ENCODE assay signal across 1 cellular context in genomic region chr12:118055865-118056773, GRCh38.
TF ChIP-seq lines count a peak whose summit lies in the region.

No MANE protein-coding gene starts in this region.

TF ChIP-seq in HepG2, 621 proteins besides CTCF, POLR2A, EP300 and RAD21 (continued from another document and continues in another):
- no peak for TF ChIP-seq HMGXB3 (CRISPR knock-in tag; IDR thresholded peaks at IDR 0.05; ENCODE audit: borderline replicate concordance)
- 0 out of 2 replicates have a peak, but pooled peaks have one; percentile 25 for TF ChIP-seq SKIL (CRISPR knock-in tag; IDR thresholded peaks at IDR 0.05; ENCODE audit: borderline replicate concordance)
- no peak for TF ChIP-seq RFXAP (CRISPR knock-in tag; IDR thresholded peaks at IDR 0.05; ENCODE audit: borderline replicate concordance)
- TF ChIP-seq CENPT (CRISPR knock-in tag; IDR thresholded peaks at IDR 0.05; ENCODE audit: low read depth): no peak
- peak; percentile 75 for TF ChIP-seq SALL1 (CRISPR knock-in tag; IDR thresholded peaks at IDR 0.05)
- TF ChIP-seq ZFX (CRISPR knock-in tag; IDR thresholded peaks at IDR 0.05; ENCODE audit: low read depth): no peak
- peak; percentile 47; the same call in 1 of the 2 replicates for TF ChIP-seq ELF3 (CRISPR knock-in tag; IDR thresholded peaks at IDR 0.05)
- TF ChIP-seq ZBTB42 (CRISPR knock-in tag; IDR thresholded peaks at IDR 0.05): no peak
- no peak for TF ChIP-seq TBX3 (IDR thresholded peaks at IDR 0.05; ENCODE audit: borderline replicate concordance)
- peak; percentile 65 for TF ChIP-seq PAXIP1 (CRISPR knock-in tag; conservative IDR thresholded peaks at IDR 0.05)
- TF ChIP-seq PATZ1 (CRISPR knock-in tag; IDR thresholded peaks at IDR 0.05): 0 out of 2 replicates have a peak, but pooled peaks have one; percentile 14
- TF ChIP-seq PTBP1 (IDR thresholded peaks at IDR 0.05; ENCODE audit: low read depth, low read length, poor library complexity, severe bottlenecking): no peak
- no peak for TF ChIP-seq HIVEP1 (CRISPR knock-in tag; IDR thresholded peaks at IDR 0.05)
- TF ChIP-seq ZNF275 (CRISPR knock-in tag; IDR thresholded peaks at IDR 0.05; ENCODE audit: borderline replicate concordance): no peak
- no peak for TF ChIP-seq ZNF546 (CRISPR knock-in tag; conservative IDR thresholded peaks at IDR 0.05)
- TF ChIP-seq ZNF30 (CRISPR knock-in tag; IDR thresholded peaks at IDR 0.05): no peak
- no peak for TF ChIP-seq CREB3 (CRISPR knock-in tag; IDR thresholded peaks at IDR 0.05)
- TF ChIP-seq ZNF18 (CRISPR knock-in tag; IDR thresholded peaks at IDR 0.05; ENCODE audit: insufficient replicate concordance): no peak
- TF ChIP-seq CBX1 (IDR thresholded peaks at IDR 0.05; ENCODE audit: low read depth): no peak
- TF ChIP-seq CHD4 (IDR thresholded peaks at IDR 0.05; ENCODE audit: borderline replicate concordance, low read length): 0 out of 2 replicates have a peak, but pooled peaks have one; percentile 76
- peak; percentile 70; the same call in 1 of the 2 replicates for TF ChIP-seq ZMYM3 (CRISPR knock-in tag; IDR thresholded peaks at IDR 0.05)
- no peak for TF ChIP-seq PHF5A (CRISPR knock-in tag; IDR thresholded peaks at IDR 0.05; ENCODE audit: low read depth, unreplicated experiment)
- no peak for TF ChIP-seq ZNF572 (CRISPR knock-in tag; IDR thresholded peaks at IDR 0.05)
- TF ChIP-seq NFE2L1 (CRISPR knock-in tag; IDR thresholded peaks at IDR 0.05; ENCODE audit: borderline replicate concordance): no peak
- no peak for TF ChIP-seq GMEB2 (CRISPR knock-in tag; IDR thresholded peaks at IDR 0.05; ENCODE audit: low read depth)
- no peak for TF ChIP-seq BRF2 (CRISPR knock-in tag; IDR thresholded peaks at IDR 0.05)
- no peak for TF ChIP-seq ZNF432 (CRISPR knock-in tag; IDR thresholded peaks at IDR 0.05; ENCODE audit: borderline replicate concordance)
- TF ChIP-seq ARID5B (CRISPR knock-in tag; IDR thresholded peaks at IDR 0.05): peak; percentile 61
